In the genomic region with DNA sequence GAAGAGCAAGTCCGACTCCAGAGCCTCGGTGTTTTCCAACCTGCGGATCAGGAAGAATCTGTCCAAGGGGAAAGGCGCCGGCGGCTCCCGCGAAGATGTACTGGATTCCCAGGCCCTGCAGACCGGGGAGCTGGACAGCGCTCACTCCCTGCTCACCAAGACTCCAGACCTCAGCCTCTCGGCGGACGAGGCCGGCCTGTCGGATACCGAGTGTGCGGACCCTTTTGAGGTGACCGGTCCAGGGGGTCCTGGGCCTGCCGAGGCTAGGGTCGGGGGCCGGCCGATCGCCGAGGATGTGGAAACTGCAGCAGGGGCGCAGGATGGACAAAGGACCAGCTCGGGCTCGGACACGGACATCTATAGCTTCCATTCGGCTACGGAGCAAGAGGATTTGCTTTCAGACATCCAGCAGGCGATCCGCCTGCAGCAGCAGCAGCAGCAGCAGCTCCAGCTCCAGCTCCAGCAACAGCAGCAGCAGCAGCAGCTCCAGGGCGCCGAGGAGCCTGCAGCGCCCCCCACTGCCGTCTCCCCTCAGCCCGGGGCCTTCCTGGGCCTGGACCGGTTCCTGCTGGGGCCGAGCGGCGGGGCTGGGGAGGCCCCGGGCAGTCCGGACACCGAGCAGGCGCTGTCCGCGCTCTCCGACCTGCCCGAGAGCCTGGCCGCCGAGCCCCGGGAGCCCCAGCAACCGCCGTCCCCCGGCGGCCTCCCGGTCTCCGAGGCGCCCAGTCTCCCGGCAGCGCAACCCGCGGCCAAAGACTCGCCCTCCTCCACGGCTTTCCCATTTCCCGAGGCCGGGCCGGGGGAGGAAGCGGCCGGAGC, we compare ENCODE assay signal across 9 cellular contexts. TPM values are rescaled to one million over a fixed set of nuclear protein-coding genes. Genes with fewer than 3 reads are reported as not detected.
DNase-seq lines count a peak whose midpoint lies in the region; ATAC-seq and TF ChIP-seq lines count a peak whose summit lies in the region.
"Had no signal": no experiment of that assay in that cellular context is flagged by ENCODE, and none has a peak within 500 bp of the region (broad histone marks: within the 10 kb centered on the region; RNA-seq: fewer than 3 reads in every experiment).

No MANE protein-coding gene starts in this region.

- peak overlapping the region; percentile 3 to 47 (median 33) for H3K4me3 ChIP-seq in heart left ventricle
- peak overlapping the region; percentile 66 for H3K4me3 ChIP-seq in astrocyte of the spinal cord (ENCODE audit: low read depth, low read length)
- H3K4me3 ChIP-seq in iPS-18c (ENCODE audit: insufficient read depth, low read depth, low read length), result peak overlapping the region; percentile 77

- H3K9me3 Mint-ChIP-seq in activated naive CD4-positive, alpha-beta T cell treated with anti-CD3 and anti-CD28 coated beads for 36 hours, result no peaks in the 10 kb centered on the region
- H3K9me3 Mint-ChIP-seq: stimulated activated naive CD8-positive, alpha-beta T cell treated with anti-CD3 and anti-CD28 coated beads, Interleukin-15, Interleukin-2, amounts not matched to agents 100 ng/mL and 50 ng/mL, for 24 hours had no signal

- TF ChIP-seq CTCF in heart left ventricle (IDR thresholded peaks at IDR 0.05) (no peak), astrocyte of the spinal cord (IDR thresholded peaks at IDR 0.05; ENCODE audit: low read depth, low read length) (peak; percentile 50)

- H3K36me3 ChIP-seq in heart left ventricle, result no peaks in the 10 kb centered on the region

- H3K27ac ChIP-seq in heart left ventricle (peak overlapping the region in 1 of 12 donors; percentile 85), substantia nigra (ENCODE audit: low read depth, low read length, poor library complexity, severe bottlenecking) (peak overlapping the region; percentile 58)

- H3K9me3 ChIP-seq in heart left ventricle (no peaks in the 10 kb centered on the region), iPS-18c (ENCODE audit: control insufficient read depth, insufficient read depth, low read length) (no peaks in the 10 kb centered on the region)

- peaks cover 6% of the 10 kb centered on the region for H3K4me1 Mint-ChIP-seq in activated naive CD4-positive, alpha-beta T cell treated with anti-CD3 and anti-CD28 coated beads for 36 hours (ENCODE audit: low read depth)

- CTCF ChIA-PET in activated naive CD4-positive, alpha-beta T cell treated with anti-CD3 and anti-CD28 coated beads for 36 hours (lab: Charles Lee), result no interaction called here

- H3K4me3 Mint-ChIP-seq in activated naive CD4-positive, alpha-beta T cell treated with anti-CD3 and anti-CD28 coated beads for 36 hours, result no peak overlapping the region
- H3K4me3 Mint-ChIP-seq: stimulated activated naive CD8-positive, alpha-beta T cell treated with anti-CD3 and anti-CD28 coated beads, Interleukin-15, Interleukin-2, amounts not matched to agents 100 ng/mL and 50 ng/mL, for 24 hours had no signal

- peak in 2 of 5 donors; percentile 8 to 65 for DNase-seq in heart left ventricle
- no peak for DNase-seq in cardiac septum (ENCODE audit: low spot score)
- peak; percentile 77 for DNase-seq in astrocyte of the spinal cord (ENCODE audit: low read depth, low spot score)
- peak in 28 of 49 donors; percentile 7 to 62 (median 31) for DNase-seq in substantia nigra (lab: John Stamatoyannopoulos, UW)
- no peak for DNase-seq in activated naive CD4-positive, alpha-beta T cell treated with anti-CD3 and anti-CD28 coated beads for 36 hours

- 0 to 2% (median 1%) methylated on average over 31 to 70 of the region's 70 CpGs for WGBS in heart left ventricle, 4 donors

- ATAC-seq in heart left ventricle, result peak in 3 of 4 donors; percentile 31 to 69 (median 47)
- ATAC-seq in GM18505 (IDR thresholded peaks at IDR 0.05; ENCODE audit: unreplicated experiment), result no peak
- no peak for ATAC-seq in HG02938 (IDR thresholded peaks at IDR 0.05; ENCODE audit: unreplicated experiment)

- intact Hi-C loops in heart left ventricle (cut with DNase I) (no loop called here), cardiac septum (cut with DNase I) (no loop called here)
- intact Hi-C loops in activated naive CD4-positive, alpha-beta T cell treated with anti-CD3 and anti-CD28 coated beads for 36 hours (cut with micrococcal nuclease), result no loop called here

- H3K27me3 Mint-ChIP-seq in activated naive CD4-positive, alpha-beta T cell treated with anti-CD3 and anti-CD28 coated beads for 36 hours (ENCODE audit: low read depth), result peaks cover 36% of the 10 kb centered on the region

- peaks cover 0 to 23% (median 10%) of the 10 kb centered on the region in 12 donors for H3K4me1 ChIP-seq in heart left ventricle

- no peak overlapping the region for H3K27ac Mint-ChIP-seq in activated naive CD4-positive, alpha-beta T cell treated with anti-CD3 and anti-CD28 coated beads for 36 hours
- H3K27ac Mint-ChIP-seq: stimulated activated naive CD8-positive, alpha-beta T cell treated with anti-CD3 and anti-CD28 coated beads, Interleukin-15, Interleukin-2, amounts not matched to agents 100 ng/mL and 50 ng/mL, for 24 hours had no signal

- no peak for TF ChIP-seq POLR2A in heart left ventricle (IDR thresholded peaks at IDR 0.05)
- no peak for TF ChIP-seq POLR2A in GM18505 (IDR thresholded peaks at IDR 0.05; ENCODE audit: borderline replicate concordance, extremely low read depth, insufficient read depth, insufficient read length)

- no peaks in the 10 kb centered on the region for H3K36me3 Mint-ChIP-seq in activated naive CD4-positive, alpha-beta T cell treated with anti-CD3 and anti-CD28 coated beads for 36 hours (ENCODE audit: low read depth)

- H3K27me3 ChIP-seq in heart left ventricle, result peaks cover 20 to 94% (median 46%) of the 10 kb centered on the region in 9 donors

- in situ Hi-C loops in astrocyte of the spinal cord (cut with HindIII; ENCODE audit: low sequenced_read_pairs), result no loop called here

RNA-seq across cellular contexts. Expression of gene FMN2, which starts 0.8 kb away (rescaled TPM):
- total RNA-seq in heart left ventricle (1 to 10 TPM in 1 of 9 donors, under 1 TPM in 1, not detected in 7; 0.31 to 1.9 TPM), cardiac septum (0.38 TPM)
- polyA plus RNA-seq in heart left ventricle, result under 1 TPM in 1 of 2 donors, not detected in 1; 0.11 TPM
- total RNA-seq in activated naive CD4-positive, alpha-beta T cell treated with anti-CD3 and anti-CD28 coated beads for 36 hours, result not detected

Comparison
In these comparisons a context has a peak if more than half of its experiments do, and no peak if none do; other contexts are left out.
1. ATAC-seq: peak in heart left ventricle (3 of 4); none in GM18505 (single experiment) and HG02938 (single experiment).
2. DNase-seq: peak in astrocyte of the spinal cord (single experiment) and substantia nigra (28 of 49); none in cardiac septum (single experiment) and activated naive CD4-positive, alpha-beta T cell treated with anti-CD3 and anti-CD28 coated beads for 36 hours (single experiment).
3. Peak in every context shown above with its lines, with median percentiles within 50 percentile points of each other: H3K4me3 ChIP-seq.